25 cellular contexts compared by ENCODE assay signal in genomic region chr9:4638968-4639367, GRCh38. TPM values are rescaled to one million over a fixed set of nuclear protein-coding genes. Genes with fewer than 3 reads are reported as not detected.
"Had no signal": no experiment of that assay in that cellular context is flagged by ENCODE, and none has a peak within 500 bp of the region (broad histone marks: within the 10 kb centered on the region; RNA-seq: fewer than 3 reads in every experiment).

No MANE protein-coding gene starts in this region.

- H3K4me3 Mint-ChIP-seq: activated CD4-positive, alpha-beta memory T cell treated with anti-CD3 and anti-CD28 coated beads, Interleukin-2, amount 10 ng/mL, durations not matched to agents 7 days and 5 days; activated CD4-positive, alpha-beta T cell treated with anti-CD3 and anti-CD28 coated beads for 36 hours; activated naive CD4-positive, alpha-beta T cell treated with anti-CD3 and anti-CD28 coated beads, Interleukin-2, amount 10 ng/mL, durations not matched to agents 7 days and 5 days; activated naive CD8-positive, alpha-beta T cell treated with anti-CD3 and anti-CD28 coated beads for 36 hours; activated T-cell treated with anti-CD3 and anti-CD28 coated beads, Interleukin-2, amount 50 U/mL, for 72 hours had no signal

- H3K4me3 ChIP-seq: cardiac muscle cell, colonic mucosa had no signal

- DNase-seq: activated CD4-positive, alpha-beta memory T cell treated with anti-CD3 and anti-CD28 coated beads, Interleukin-2, amount 10 ng/mL, durations not matched to agents 7 days and 5 days; activated CD4-positive, alpha-beta T cell treated with anti-CD3 and anti-CD28 coated beads for 36 hours; activated CD4-positive, alpha-beta T cell treated with anti-CD3 and anti-CD28 coated beads, Interleukin-2, amount 50 U/mL, for 1 hour; activated CD8-positive, alpha-beta memory T cell treated with anti-CD3 and anti-CD28 coated beads, Interleukin-2, amount 50 U/mL, for 4 hours; activated gamma-delta T cell treated with Interleukin-2 at 50 U/mL for 16 hours; activated naive CD4-positive, alpha-beta T cell treated with anti-CD3 and anti-CD28 coated beads, Interleukin-2, amount 10 ng/mL, durations not matched to agents 7 days and 5 days; activated naive CD8-positive, alpha-beta T cell treated with anti-CD3 and anti-CD28 coated beads for 36 hours; activated T-cell treated with anti-CD3 and anti-CD28 coated beads, Interleukin-2, amount 50 U/mL, for 72 hours; brain microvascular endothelial cell; cerebellar nuclear complex; colonic mucosa; Kasumi-1; NCI-H1048; NCI-H1694 treated with DMSO at 0.1 percent for 48 hours; NCI-H2029 treated with DMSO at 0.1 percent for 48 hours; NCI-H226; NCI-H510A; NCI-H526 treated with DMSO at 0.1 percent for 48 hours; PC-3; SHP77 treated with DMSO at 0.1 percent for 48 hours; T-helper 2 cell; T1000 had no signal

- FAIRE-seq: TTC549 had no signal

- H3K27me3 Mint-ChIP-seq: activated CD4-positive, alpha-beta T cell treated with anti-CD3 and anti-CD28 coated beads for 36 hours; activated naive CD4-positive, alpha-beta T cell treated with anti-CD3 and anti-CD28 coated beads, Interleukin-2, amount 10 ng/mL, durations not matched to agents 7 days and 5 days; activated naive CD8-positive, alpha-beta T cell treated with anti-CD3 and anti-CD28 coated beads for 36 hours had no signal

- H3K9me3 Mint-ChIP-seq: activated CD4-positive, alpha-beta memory T cell treated with anti-CD3 and anti-CD28 coated beads, Interleukin-2, amount 10 ng/mL, durations not matched to agents 7 days and 5 days; activated naive CD4-positive, alpha-beta T cell treated with anti-CD3 and anti-CD28 coated beads, Interleukin-2, amount 10 ng/mL, durations not matched to agents 7 days and 5 days; activated naive CD8-positive, alpha-beta T cell treated with anti-CD3 and anti-CD28 coated beads for 36 hours; activated T-cell treated with anti-CD3 and anti-CD28 coated beads, Interleukin-2, amount 50 U/mL, for 72 hours; activated T-helper 2 cell treated with anti-CD3 and anti-CD28 coated beads, Interferon-gamma antibody, Interleukin-2, Interleukin-4, amounts not matched to agents 10 μg/mL and 5 μg/mL and 100 μg/mL, durations not matched to agents 14 hours and 24 hours and 36 hours had no signal

- ATAC-seq: activated CD4-positive, alpha-beta T cell treated with anti-CD3 and anti-CD28 coated beads for 36 hours; activated T-cell treated with anti-CD3 and anti-CD28 coated beads, Interleukin-2, amount 50 U/mL, for 72 hours; PC-3 had no signal

- H3K36me3 Mint-ChIP-seq: activated naive CD4-positive, alpha-beta T cell treated with anti-CD3 and anti-CD28 coated beads, Interleukin-2, amount 10 ng/mL, durations not matched to agents 7 days and 5 days; activated naive CD8-positive, alpha-beta T cell treated with anti-CD3 and anti-CD28 coated beads for 36 hours had no signal

- H3K27ac Mint-ChIP-seq: activated CD4-positive, alpha-beta memory T cell treated with anti-CD3 and anti-CD28 coated beads, Interleukin-2, amount 10 ng/mL, durations not matched to agents 7 days and 5 days; activated CD4-positive, alpha-beta T cell treated with anti-CD3 and anti-CD28 coated beads for 36 hours; activated naive CD4-positive, alpha-beta T cell treated with anti-CD3 and anti-CD28 coated beads, Interleukin-2, amount 10 ng/mL, durations not matched to agents 7 days and 5 days; activated naive CD8-positive, alpha-beta T cell treated with anti-CD3 and anti-CD28 coated beads for 36 hours; activated T-cell treated with anti-CD3 and anti-CD28 coated beads, Interleukin-2, amount 50 U/mL, for 72 hours; activated T-helper 2 cell treated with anti-CD3 and anti-CD28 coated beads, Interferon-gamma antibody, Interleukin-2, Interleukin-4, amounts not matched to agents 10 μg/mL and 5 μg/mL and 100 μg/mL, durations not matched to agents 14 hours and 24 hours and 36 hours had no signal

- H3K4me1 Mint-ChIP-seq: activated CD4-positive, alpha-beta memory T cell treated with anti-CD3 and anti-CD28 coated beads, Interleukin-2, amount 10 ng/mL, durations not matched to agents 7 days and 5 days; activated naive CD4-positive, alpha-beta T cell treated with anti-CD3 and anti-CD28 coated beads, Interleukin-2, amount 10 ng/mL, durations not matched to agents 7 days and 5 days had no signal

RNA-seq across cellular contexts. Expression of gene SPATA6L, which starts 27.3 kb away (rescaled TPM):
- total RNA-seq: PC-3 had no signal
